In genomic region chr9:6080154-6080716, GRCh38 we compare ENCODE assay signal across 8 cellular contexts.
DNase-seq lines count a peak whose midpoint lies in the region; ATAC-seq, FAIRE-seq and TF ChIP-seq lines count a peak whose summit lies in the region.

No MANE protein-coding gene starts in this region.

- peak overlapping the region; percentile 81 for H3K27ac ChIP-seq in cingulate gyrus (ENCODE audit: low read depth, low read length)

- TF ChIP-seq CTCF in GM13977 (IDR thresholded peaks at IDR 0.05; ENCODE audit: extremely low read depth, insufficient read depth, missing control alignments) (no peak), D721Med (IDR thresholded peaks at IDR 0.05; ENCODE audit: insufficient read depth, missing control alignments) (no peak)

- peak; percentile 89 for ATAC-seq in HG03039 (IDR thresholded peaks at IDR 0.05; ENCODE audit: unreplicated experiment)

- peak; percentile 57 for DNase-seq in GM13977 (ENCODE audit: low spot score)
- peak; percentile 95 for DNase-seq in NCI-H2196 treated with DMSO at 0.1 percent for 48 hours (lab: John Stamatoyannopoulos, UW; ENCODE audit: unreplicated experiment)
- peak; percentile 63 to 75 for DNase-seq in activated CD4-positive, alpha-beta T cell treated with anti-CD3 and anti-CD28 coated beads for 4 hours
- DNase-seq in kidney tubule cell (ENCODE audit: low spot score) = peak; percentile 94
- peak; percentile 19 to 63 (median 52) for DNase-seq in stimulated activated CD4-positive, alpha-beta T cell treated with anti-CD3 and anti-CD28 coated beads, Interleukin-1b, Interleukin-23, amount 100 ng/mL, for 24 hours (ENCODE audit: low read depth in 4 of 4, low spot score in 1 of 4)
- DNase-seq in D721Med (ENCODE audit: insufficient read length, low spot score) = no peak

- no peak for FAIRE-seq in D721Med (lab: Jason Lieb, UNC)

- in situ Hi-C loops in GM13977 (cut with MboI; ENCODE audit: low pct_unique_long_range_greater_than_20kb, low sequenced_read_pairs, unreplicated experiment) = no loop called here
